Comparison of ENCODE assay signal across 1 cellular context in the genomic region with DNA sequence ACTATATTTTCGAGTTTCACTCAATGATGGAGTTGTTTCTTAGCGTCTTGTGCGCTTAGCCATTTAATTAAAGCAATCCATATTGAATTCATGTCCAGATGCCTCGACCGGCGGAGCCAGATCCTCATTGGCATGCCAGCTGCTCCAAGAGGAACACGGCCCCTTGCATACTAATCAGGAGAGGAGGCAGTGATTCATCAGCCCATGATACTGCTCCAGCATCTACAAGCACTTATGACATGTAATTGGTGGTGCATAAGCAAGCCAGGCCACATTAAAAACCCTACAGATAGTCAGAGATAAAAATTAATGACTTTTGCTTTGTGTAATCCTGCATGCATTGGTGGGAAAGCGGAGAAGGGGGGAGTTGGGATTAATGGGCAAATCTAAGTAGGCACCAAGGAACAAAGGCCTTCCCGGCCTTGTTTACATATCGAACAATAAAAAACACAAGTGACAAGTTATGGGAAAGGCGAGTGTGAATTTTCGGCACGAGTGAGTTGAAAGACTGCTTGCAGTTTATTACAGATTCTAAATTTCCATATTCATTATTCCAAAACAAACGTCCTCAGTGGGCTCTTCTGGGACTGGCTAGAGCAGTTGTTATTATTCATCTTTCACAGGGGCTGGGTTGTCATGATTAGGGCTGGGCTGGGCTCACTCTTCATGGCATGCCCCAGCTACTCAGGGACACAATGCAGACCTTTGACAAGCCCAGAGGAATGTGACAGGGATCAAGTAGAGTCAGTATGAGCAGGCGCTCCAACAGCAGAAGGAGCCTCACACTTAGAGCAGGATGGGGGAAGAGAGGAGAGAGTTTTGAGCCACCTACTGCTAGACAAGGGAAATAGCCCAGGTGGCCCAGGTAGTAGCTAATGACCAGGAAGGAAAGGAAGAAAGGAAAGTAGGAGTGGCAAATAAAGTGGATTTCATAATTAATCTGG.
TF ChIP-seq lines count a peak whose summit lies in the region.

No MANE protein-coding gene starts in this region.

TF ChIP-seq in H1, 55 proteins besides CTCF, POLR2A, EP300 and RAD21:
- TF ChIP-seq, protein P1, sequence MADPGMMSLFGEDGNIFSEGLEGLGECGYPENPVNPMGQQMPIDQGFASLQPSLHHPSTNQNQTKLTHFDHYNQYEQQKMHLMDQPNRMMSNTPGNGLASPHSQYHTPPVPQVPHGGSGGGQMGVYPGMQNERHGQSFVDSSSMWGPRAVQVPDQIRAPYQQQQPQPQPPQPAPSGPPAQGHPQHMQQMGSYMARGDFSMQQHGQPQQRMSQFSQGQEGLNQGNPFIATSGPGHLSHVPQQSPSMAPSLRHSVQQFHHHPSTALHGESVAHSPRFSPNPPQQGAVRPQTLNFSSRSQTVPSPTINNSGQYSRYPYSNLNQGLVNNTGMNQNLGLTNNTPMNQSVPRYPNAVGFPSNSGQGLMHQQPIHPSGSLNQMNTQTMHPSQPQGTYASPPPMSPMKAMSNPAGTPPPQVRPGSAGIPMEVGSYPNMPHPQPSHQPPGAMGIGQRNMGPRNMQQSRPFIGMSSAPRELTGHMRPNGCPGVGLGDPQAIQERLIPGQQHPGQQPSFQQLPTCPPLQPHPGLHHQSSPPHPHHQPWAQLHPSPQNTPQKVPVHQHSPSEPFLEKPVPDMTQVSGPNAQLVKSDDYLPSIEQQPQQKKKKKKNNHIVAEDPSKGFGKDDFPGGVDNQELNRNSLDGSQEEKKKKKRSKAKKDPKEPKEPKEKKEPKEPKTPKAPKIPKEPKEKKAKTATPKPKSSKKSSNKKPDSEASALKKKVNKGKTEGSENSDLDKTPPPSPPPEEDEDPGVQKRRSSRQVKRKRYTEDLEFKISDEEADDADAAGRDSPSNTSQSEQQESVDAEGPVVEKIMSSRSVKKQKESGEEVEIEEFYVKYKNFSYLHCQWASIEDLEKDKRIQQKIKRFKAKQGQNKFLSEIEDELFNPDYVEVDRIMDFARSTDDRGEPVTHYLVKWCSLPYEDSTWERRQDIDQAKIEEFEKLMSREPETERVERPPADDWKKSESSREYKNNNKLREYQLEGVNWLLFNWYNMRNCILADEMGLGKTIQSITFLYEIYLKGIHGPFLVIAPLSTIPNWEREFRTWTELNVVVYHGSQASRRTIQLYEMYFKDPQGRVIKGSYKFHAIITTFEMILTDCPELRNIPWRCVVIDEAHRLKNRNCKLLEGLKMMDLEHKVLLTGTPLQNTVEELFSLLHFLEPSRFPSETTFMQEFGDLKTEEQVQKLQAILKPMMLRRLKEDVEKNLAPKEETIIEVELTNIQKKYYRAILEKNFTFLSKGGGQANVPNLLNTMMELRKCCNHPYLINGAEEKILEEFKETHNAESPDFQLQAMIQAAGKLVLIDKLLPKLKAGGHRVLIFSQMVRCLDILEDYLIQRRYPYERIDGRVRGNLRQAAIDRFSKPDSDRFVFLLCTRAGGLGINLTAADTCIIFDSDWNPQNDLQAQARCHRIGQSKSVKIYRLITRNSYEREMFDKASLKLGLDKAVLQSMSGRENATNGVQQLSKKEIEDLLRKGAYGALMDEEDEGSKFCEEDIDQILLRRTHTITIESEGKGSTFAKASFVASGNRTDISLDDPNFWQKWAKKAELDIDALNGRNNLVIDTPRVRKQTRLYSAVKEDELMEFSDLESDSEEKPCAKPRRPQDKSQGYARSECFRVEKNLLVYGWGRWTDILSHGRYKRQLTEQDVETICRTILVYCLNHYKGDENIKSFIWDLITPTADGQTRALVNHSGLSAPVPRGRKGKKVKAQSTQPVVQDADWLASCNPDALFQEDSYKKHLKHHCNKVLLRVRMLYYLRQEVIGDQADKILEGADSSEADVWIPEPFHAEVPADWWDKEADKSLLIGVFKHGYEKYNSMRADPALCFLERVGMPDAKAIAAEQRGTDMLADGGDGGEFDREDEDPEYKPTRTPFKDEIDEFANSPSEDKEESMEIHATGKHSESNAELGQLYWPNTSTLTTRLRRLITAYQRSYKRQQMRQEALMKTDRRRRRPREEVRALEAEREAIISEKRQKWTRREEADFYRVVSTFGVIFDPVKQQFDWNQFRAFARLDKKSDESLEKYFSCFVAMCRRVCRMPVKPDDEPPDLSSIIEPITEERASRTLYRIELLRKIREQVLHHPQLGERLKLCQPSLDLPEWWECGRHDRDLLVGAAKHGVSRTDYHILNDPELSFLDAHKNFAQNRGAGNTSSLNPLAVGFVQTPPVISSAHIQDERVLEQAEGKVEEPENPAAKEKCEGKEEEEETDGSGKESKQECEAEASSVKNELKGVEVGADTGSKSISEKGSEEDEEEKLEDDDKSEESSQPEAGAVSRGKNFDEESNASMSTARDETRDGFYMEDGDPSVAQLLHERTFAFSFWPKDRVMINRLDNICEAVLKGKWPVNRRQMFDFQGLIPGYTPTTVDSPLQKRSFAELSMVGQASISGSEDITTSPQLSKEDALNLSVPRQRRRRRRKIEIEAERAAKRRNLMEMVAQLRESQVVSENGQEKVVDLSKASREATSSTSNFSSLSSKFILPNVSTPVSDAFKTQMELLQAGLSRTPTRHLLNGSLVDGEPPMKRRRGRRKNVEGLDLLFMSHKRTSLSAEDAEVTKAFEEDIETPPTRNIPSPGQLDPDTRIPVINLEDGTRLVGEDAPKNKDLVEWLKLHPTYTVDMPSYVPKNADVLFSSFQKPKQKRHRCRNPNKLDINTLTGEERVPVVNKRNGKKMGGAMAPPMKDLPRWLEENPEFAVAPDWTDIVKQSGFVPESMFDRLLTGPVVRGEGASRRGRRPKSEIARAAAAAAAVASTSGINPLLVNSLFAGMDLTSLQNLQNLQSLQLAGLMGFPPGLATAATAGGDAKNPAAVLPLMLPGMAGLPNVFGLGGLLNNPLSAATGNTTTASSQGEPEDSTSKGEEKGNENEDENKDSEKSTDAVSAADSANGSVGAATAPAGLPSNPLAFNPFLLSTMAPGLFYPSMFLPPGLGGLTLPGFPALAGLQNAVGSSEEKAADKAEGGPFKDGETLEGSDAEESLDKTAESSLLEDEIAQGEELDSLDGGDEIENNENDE (IDR thresholded peaks at IDR 0.05; ENCODE audit: insufficient replicate concordance, low read length): no peak
- TF ChIP-seq JUND (IDR thresholded peaks at IDR 0.05; ENCODE audit: low read length): no peak
- no peak for TF ChIP-seq ASH2L (IDR thresholded peaks at IDR 0.05; ENCODE audit: low read length)
- TF ChIP-seq, protein P2, sequence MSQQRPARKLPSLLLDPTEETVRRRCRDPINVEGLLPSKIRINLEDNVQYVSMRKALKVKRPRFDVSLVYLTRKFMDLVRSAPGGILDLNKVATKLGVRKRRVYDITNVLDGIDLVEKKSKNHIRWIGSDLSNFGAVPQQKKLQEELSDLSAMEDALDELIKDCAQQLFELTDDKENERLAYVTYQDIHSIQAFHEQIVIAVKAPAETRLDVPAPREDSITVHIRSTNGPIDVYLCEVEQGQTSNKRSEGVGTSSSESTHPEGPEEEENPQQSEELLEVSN (IDR thresholded peaks at IDR 0.05): no peak
- TF ChIP-seq GABPA (IDR thresholded peaks at IDR 0.05; ENCODE audit: borderline replicate concordance, insufficient read depth, low read length): no peak
- no peak for TF ChIP-seq RXRA (IDR thresholded peaks at IDR 0.05; ENCODE audit: insufficient read depth, low read depth, low read length)
- TF ChIP-seq, protein P3, sequence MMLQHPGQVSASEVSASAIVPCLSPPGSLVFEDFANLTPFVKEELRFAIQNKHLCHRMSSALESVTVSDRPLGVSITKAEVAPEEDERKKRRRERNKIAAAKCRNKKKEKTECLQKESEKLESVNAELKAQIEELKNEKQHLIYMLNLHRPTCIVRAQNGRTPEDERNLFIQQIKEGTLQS (IDR thresholded peaks at IDR 0.05; ENCODE audit: insufficient read depth, low read depth, low read length): no peak
- TF ChIP-seq SIX5 (IDR thresholded peaks at IDR 0.05; ENCODE audit: low read depth, low read length): no peak
- TF ChIP-seq SUZ12 (IDR thresholded peaks at IDR 0.05; ENCODE audit: low read length): no peak
- TF ChIP-seq RNF2 (IDR thresholded peaks at IDR 0.05; ENCODE audit: borderline replicate concordance, low read depth, low read length, missing control alignments, poor library complexity, severe bottlenecking): no peak
- no peak for TF ChIP-seq PHF8 (conservative IDR thresholded peaks at IDR 0.05; ENCODE audit: low read depth, low read length)
- no peak for TF ChIP-seq SRF (IDR thresholded peaks at IDR 0.05; ENCODE audit: low read depth, low read length)
- no peak for TF ChIP-seq NANOG (IDR thresholded peaks at IDR 0.05; ENCODE audit: insufficient read depth, low read depth, low read length, poor library complexity, severe bottlenecking)
- no peak for TF ChIP-seq EGR1 (IDR thresholded peaks at IDR 0.05; ENCODE audit: borderline replicate concordance, low read depth, low read length)
- no peak for TF ChIP-seq POLR2AphosphoS5 (IDR thresholded peaks at IDR 0.05; ENCODE audit: low read depth, low read length)
- TF ChIP-seq NRF1 (IDR thresholded peaks at IDR 0.05; ENCODE audit: low read depth, low read length): no peak
- TF ChIP-seq SIRT6 (IDR thresholded peaks at IDR 0.05; ENCODE audit: low read length): no peak
- no peak for TF ChIP-seq TAF7 (optimal IDR thresholded peaks at IDR 0.05; ENCODE audit: borderline replicate concordance, low read depth, low read length)
- no peak for TF ChIP-seq KDM5A (IDR thresholded peaks at IDR 0.05; ENCODE audit: low read length)
- no peak for TF ChIP-seq HDAC6 (IDR thresholded peaks at IDR 0.05; ENCODE audit: low read depth, low read length)
TF ChIP-seq in H1: peak in this region for 0.
